Comparison of ENCODE assay signal across 9 cellular contexts in the genomic region with DNA sequence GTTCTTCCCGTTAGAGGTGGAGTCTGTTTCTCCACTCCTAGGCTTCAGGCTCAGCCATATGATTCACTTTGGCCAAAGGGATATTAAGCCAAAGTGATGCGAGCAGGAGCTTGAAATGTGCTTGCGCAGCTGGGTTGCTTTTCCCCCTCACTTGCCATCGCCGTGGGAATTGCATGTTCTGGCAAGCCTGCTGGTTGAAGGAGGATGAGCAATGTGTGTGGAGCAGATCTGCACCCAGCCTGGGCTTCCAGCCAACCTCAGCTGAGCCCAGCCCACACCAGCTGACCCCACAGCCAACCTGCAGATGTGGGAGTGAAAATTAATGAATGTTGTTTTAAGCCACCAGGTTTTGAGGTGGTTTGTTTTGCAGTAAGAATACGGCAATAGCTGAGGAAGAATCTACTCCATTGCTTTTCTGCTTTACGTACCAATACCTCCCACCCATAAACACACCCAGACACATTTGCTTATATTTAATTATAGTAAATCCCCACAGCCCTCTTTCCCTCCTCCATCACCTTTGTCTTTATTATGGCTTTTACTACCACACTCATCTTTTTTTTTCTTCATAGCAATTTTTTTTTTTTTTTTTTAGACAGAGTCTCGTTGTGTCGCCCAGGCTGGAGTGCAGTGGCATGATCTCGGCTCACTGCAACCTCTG.
DNase-seq lines count a peak whose midpoint lies in the region; TF ChIP-seq lines count a peak whose summit lies in the region.
"Had no signal": no experiment of that assay in that cellular context is flagged by ENCODE, and none has a peak within 500 bp of the region (broad histone marks: within the 10 kb centered on the region; RNA-seq: fewer than 3 reads in every experiment).

No MANE protein-coding gene starts in this region.

- H3K27me3 ChIP-seq in SJCRH30 (no peaks in the 10 kb centered on the region), tibial nerve (peaks cover 0 to 4% of the 10 kb centered on the region in 2 donors)

- H3K4me1 ChIP-seq in SJCRH30: no peaks in the 10 kb centered on the region
- H3K4me1 ChIP-seq in tibial nerve: no peaks in the 10 kb centered on the region

- H3K27ac ChIP-seq in SJCRH30 (no peak overlapping the region), tibial nerve (no peak overlapping the region)
- H3K27ac ChIP-seq: 22Rv1 had no signal

- no peaks in the 10 kb centered on the region for H3K36me3 ChIP-seq in SJCRH30
- H3K36me3 ChIP-seq in tibial nerve: no peaks in the 10 kb centered on the region

- H3K4me3 ChIP-seq in SJCRH30 (no peak overlapping the region), tibial nerve (no peak overlapping the region)

- H3K9me3 ChIP-seq in SJCRH30 (replicated peaks) (no peaks in the 10 kb centered on the region), tibial nerve (no peaks in the 10 kb centered on the region)

- WGBS in tibial nerve, 2 donors: 39 to 68% methylated on average over 8 to 10 of the region's 10 CpGs

- TF ChIP-seq CTCF in tibial nerve (IDR thresholded peaks at IDR 0.05): no peak

- peak; percentile 29 for DNase-seq in NCI-H2029 (lab: John Stamatoyannopoulos, UW)
- no peak for DNase-seq in NCI-H2029 treated with DMSO at 0.1 percent for 48 hours (lab: John Stamatoyannopoulos, UW)
- peak; percentile 83 to 85 for DNase-seq in SJCRH30
- DNase-seq in glomerular visceral epithelial cell (ENCODE audit: extremely low spot score): peak; percentile 89
- DNase-seq in tibial nerve (ENCODE audit: low spot score in 2 of 2): peak; percentile 4 to 13
- DNase-seq in effector CD4-positive, alpha-beta T cell: no peak
- DNase-seq in activated CD4-positive, CD25-positive, alpha-beta regulatory T cell treated with anti-CD3 and anti-CD28 coated beads, Interleukin-2, amount 50 U/mL, for 72 hours: no peak
- DNase-seq in NCI-H187 treated with DMSO at 0.1 percent for 48 hours (lab: John Stamatoyannopoulos, UW): no peak

- TF ChIP-seq EP300 in tibial nerve (IDR thresholded peaks at IDR 0.05): no peak

- TF ChIP-seq POLR2A in tibial nerve (IDR thresholded peaks at IDR 0.05): no peak

Comparison
In these comparisons a context has a peak if more than half of its experiments do, and no peak if none do; other contexts are left out.
1. DNase-seq: peak in NCI-H2029 (single experiment), SJCRH30 (2 of 2), glomerular visceral epithelial cell (single experiment) and tibial nerve (2 of 2); none in NCI-H2029 treated with DMSO at 0.1 percent for 48 hours (single experiment), effector CD4-positive, alpha-beta T cell (single experiment), activated CD4-positive, CD25-positive, alpha-beta regulatory T cell treated with anti-CD3 and anti-CD28 coated beads, Interleukin-2, amount 50 U/mL, for 72 hours (single experiment) and NCI-H187 treated with DMSO at 0.1 percent for 48 hours (single experiment).